Comparison of ENCODE assay signal across 11 cellular contexts in genomic region chr3:53243165-53243564, GRCh38. TPM values are rescaled to one million over a fixed set of nuclear protein-coding genes. Genes with fewer than 3 reads are reported as not detected.
DNase-seq lines count a peak whose midpoint lies in the region; ATAC-seq and TF ChIP-seq lines count a peak whose summit lies in the region.
"Had no signal": no experiment of that assay in that cellular context is flagged by ENCODE, and none has a peak within 500 bp of the region (broad histone marks: within the 10 kb centered on the region; RNA-seq: fewer than 3 reads in every experiment).

No MANE protein-coding gene starts in this region.

- peaks cover 30% of the 10 kb centered on the region for H3K4me1 ChIP-seq in GM23248 (ENCODE audit: insufficient read depth)
- peaks cover 23% of the 10 kb centered on the region for H3K4me1 ChIP-seq in cardiac muscle cell (ENCODE audit: low read depth)

- H3K4me3 ChIP-seq in GM23248 (no peak overlapping the region), cardiac muscle cell (no peak overlapping the region), skeletal muscle cell (ENCODE audit: low read depth, low read length) (no peak overlapping the region)
- H3K4me3 ChIP-seq: MG63 had no signal

- no peak overlapping the region for H2AFZ ChIP-seq in GM23248

- peaks cover 96% of the 10 kb centered on the region for H3K79me2 ChIP-seq in GM23248 (ENCODE audit: insufficient read depth)

- peaks cover 6% of the 10 kb centered on the region for H4K20me1 ChIP-seq in GM23248 (ENCODE audit: insufficient read depth)

- H3K36me3 ChIP-seq in GM23248 (ENCODE audit: low read depth): 0 out of 2 replicates have a peak, but pooled peaks cover 15% of the 10 kb centered on the region
- H3K36me3 ChIP-seq in cardiac muscle cell: peaks cover 13% of the 10 kb centered on the region

- no peaks in the 10 kb centered on the region for H3K9me2 ChIP-seq in GM23248 (ENCODE audit: insufficient read depth)

- WGBS in GM23248 (ENCODE audit: low coverage in 1 of 2, low lambda C conversion rate in 2 of 2, missing lambda C conversion rate in 2 of 2), 2 experiments: 52 to 57% methylated on average over 14 of the region's 14 CpGs

- no peak for ATAC-seq in HG03175 (IDR thresholded peaks at IDR 0.05; ENCODE audit: unreplicated experiment)
- ATAC-seq: activated naive CD4-positive, alpha-beta T cell treated with anti-CD3 and anti-CD28 coated beads, Interleukin-2, amount 50 U/mL, for 72 hours had no signal

- H3K27me3 ChIP-seq in GM23248 (replicated peaks; ENCODE audit: insufficient read depth) (no peaks in the 10 kb centered on the region), cardiac muscle cell (no peaks in the 10 kb centered on the region)
- H3K27me3 ChIP-seq: MG63 had no signal

- TF ChIP-seq CTCF in VCaP (conservative IDR thresholded peaks at IDR 0.05): no peak
- no peak for TF ChIP-seq CTCF in cardiac muscle cell (IDR thresholded peaks at IDR 0.05; ENCODE audit: low read depth, low read length)

- peak; percentile 74 for DNase-seq in GM23248
- DNase-seq in cardiac muscle cell (ENCODE audit: low read depth in 1 of 2, low spot score in 1 of 2): peak; percentile 35
- DNase-seq in skeletal muscle cell (ENCODE audit: low read depth): peak; percentile 41
- DNase-seq in NCI-H1694 treated with DMSO at 0.1 percent for 48 hours (lab: John Stamatoyannopoulos, UW): no peak
- no peak for DNase-seq in effector CD4-positive, alpha-beta T cell
- DNase-seq in activated CD4-positive, CD25-positive, alpha-beta regulatory T cell treated with anti-CD3 and anti-CD28 coated beads, Interleukin-2, amount 50 U/mL, for 72 hours: no peak
- DNase-seq: MG63; stimulated activated CD4-positive, alpha-beta T cell treated with anti-CD3 and anti-CD28 coated beads, Interleukin-4, amount 100 ng/mL, for 1 hour had no signal

- H3K9ac ChIP-seq in GM23248: peak overlapping the region; percentile 58

- in situ Hi-C loops in GM23248 (cut with MboI): no loop called here

- H3K27ac ChIP-seq in GM23248 (peak overlapping the region; percentile 64), VCaP (peak overlapping the region; percentile 32; the same call in 1 of the 2 replicates), cardiac muscle cell (peak overlapping the region; percentile 67)

- peaks cover 29% of the 10 kb centered on the region for H3F3A ChIP-seq in GM23248 (ENCODE audit: insufficient read depth)

- peak overlapping the region; percentile 2 for H3K4me2 ChIP-seq in GM23248 (ENCODE audit: unreplicated experiment)

- H3K9me3 ChIP-seq in GM23248 (ENCODE audit: low read depth): no peaks in the 10 kb centered on the region
- no peaks in the 10 kb centered on the region for H3K9me3 ChIP-seq in cardiac muscle cell (ENCODE audit: low read depth)
- H3K9me3 ChIP-seq: MG63 had no signal

RNA-seq across cellular contexts. Expression of gene TKT, which starts 12.7 kb away (rescaled TPM):
- total RNA-seq in GM23248 (2014; rRNA removed; shearing (Covaris generic)): 239 and 256 TPM in 2 replicates
- 129 and 134 TPM in 2 replicates for polyA plus RNA-seq in GM23248 (2016; fragmentation: Nextera tagmentation; extraction: Ambion mirVana)
- 112 and 119 TPM in 2 replicates for total RNA-seq in cardiac muscle cell
- 70.9 and 73.6 TPM in 2 replicates for polyA plus RNA-seq in cardiac muscle cell

Comparison
In these comparisons a context has a peak if more than half of its experiments do, and no peak if none do; other contexts are left out.
1. DNase-seq: peak in GM23248 (single experiment), cardiac muscle cell (2 of 2) and skeletal muscle cell (single experiment); none in NCI-H1694 treated with DMSO at 0.1 percent for 48 hours (single experiment), effector CD4-positive, alpha-beta T cell (single experiment) and activated CD4-positive, CD25-positive, alpha-beta regulatory T cell treated with anti-CD3 and anti-CD28 coated beads, Interleukin-2, amount 50 U/mL, for 72 hours (single experiment).
2. Peak in every context shown above with its lines, with median percentiles within 50 percentile points of each other: H3K27ac ChIP-seq.